In genomic region chr17:2867441-2868424, GRCh38 we compare ENCODE assay signal across 12 cellular contexts.
A peak's percentile ranks its signal among the peaks of the same experiment; 100 is the strongest.
DNase-seq lines count a peak whose midpoint lies in the region; ATAC-seq, FAIRE-seq and TF ChIP-seq lines count a peak whose summit lies in the region.
"Had no signal": no experiment of that assay in that cellular context is flagged by ENCODE, and none has a peak within 500 bp of the region (broad histone marks: within the 10 kb centered on the region; RNA-seq: fewer than 3 reads in every experiment).

No MANE protein-coding gene starts in this region.

- FAIRE-seq in bronchial epithelial cell (lab: Jason Lieb, UNC): peak; percentile 96
- FAIRE-seq: small intestine had no signal

- 0 out of 2 replicates have a peak, but pooled peaks have one; percentile 45 for ATAC-seq in HCT116
- ATAC-seq: foreskin keratinocyte had no signal

- H3K9me2 ChIP-seq in HCT116 (ENCODE audit: insufficient read depth): no peaks in the 10 kb centered on the region

- TF ChIP-seq CTCF in AG04450 (IDR thresholded peaks at IDR 0.05; ENCODE audit: low read depth, low read length) (peak; percentile 35; the same call in 1 of the 2 replicates), HCT116 (IDR thresholded peaks at IDR 0.05 in 2 of 3, conservative IDR thresholded peaks at IDR 0.05 in 1 of 3; ENCODE audit: borderline replicate concordance in 1 of 3, insufficient read depth in 1 of 3, low read depth in 2 of 3, low read length in 2 of 3) (0 out of 6 replicates have a peak, but pooled peaks of 1 of the 3 experiments have one; percentile 13), bronchial epithelial cell (IDR thresholded peaks at IDR 0.05; ENCODE audit: insufficient read depth, low read length, severe bottlenecking) (no peak), A673 (conservative IDR thresholded peaks at IDR 0.05; ENCODE audit: low read depth, low read length) (no peak)

- no peak overlapping the region for H3K4me3 Mint-ChIP-seq in activated CD4-positive, alpha-beta T cell treated with anti-CD3 and anti-CD28 coated beads, Interleukin-2, amount 10 ng/mL, durations not matched to agents 24 days and 14 days

- RAD21 ChIA-PET in HCT116 (lab: Charles Lee; ENCODE audit: low non-redundant PET in 1 of 2, low total read pairs in 2 of 2, uncharacterized antibody in 2 of 2, unreplicated experiment in 2 of 2): no interaction called here

- H3K4me1 ChIP-seq in HCT116 (ENCODE audit: control insufficient read depth in 1 of 2, insufficient read depth in 2 of 2, low read length in 2 of 2) (peaks cover 2 to 30% of the 10 kb centered on the region in 2 experiments; a peak in 3 of 4 replicates), mesendoderm (ENCODE audit: control insufficient read depth, low read depth, low read length) (peaks cover 14% of the 10 kb centered on the region), A673 (ENCODE audit: insufficient read depth, low read length, poor library complexity, severe bottlenecking) (no peaks in the 10 kb centered on the region)
- H3K4me1 ChIP-seq: ascending aorta, foreskin keratinocyte had no signal

- H3K9ac ChIP-seq in HCT116 (ENCODE audit: low read length) (no peak overlapping the region), mesendoderm (ENCODE audit: low read length) (peak overlapping the region; percentile 26)

- no peak overlapping the region for H3K4ac ChIP-seq in mesendoderm (ENCODE audit: low read depth, low read length)

- peak overlapping the region; percentile 69 for H3K56ac ChIP-seq in mesendoderm (ENCODE audit: low read length)

- no CpG with 5 or more reads among the region's 23 CpGs for WGBS in mesendoderm (ENCODE audit: extremely low coverage, insufficient coverage, low lambda C conversion rate)

- H3K79me1 ChIP-seq in mesendoderm (ENCODE audit: low read length): peaks cover 19% of the 10 kb centered on the region

- H2AFZ ChIP-seq in HCT116 (ENCODE audit: low read depth, low read length, poor library complexity, severe bottlenecking): no peak overlapping the region

- no peaks in the 10 kb centered on the region for H3K27me3 ChIP-seq in AG04450 (ENCODE audit: control insufficient read depth, insufficient read depth, low read length)
- H3K27me3 ChIP-seq in HCT116 (ENCODE audit: insufficient read depth, low read length): no peaks in the 10 kb centered on the region
- no peaks in the 10 kb centered on the region for H3K27me3 ChIP-seq in bronchial epithelial cell (ENCODE audit: control insufficient read depth, insufficient read depth, low read length)
- H3K27me3 ChIP-seq in mesendoderm (ENCODE audit: insufficient read depth, low read length, poor library complexity): no peaks in the 10 kb centered on the region
- peaks cover 3% of the 10 kb centered on the region for H3K27me3 ChIP-seq in A673 (replicated peaks; ENCODE audit: insufficient read depth, low read depth, low read length, poor library complexity)
- H3K27me3 ChIP-seq: ascending aorta, foreskin keratinocyte had no signal

- H3K27ac Mint-ChIP-seq in activated CD4-positive, alpha-beta T cell treated with anti-CD3 and anti-CD28 coated beads, Interleukin-2, amount 10 ng/mL, durations not matched to agents 24 days and 14 days: no peak overlapping the region

- H4K8ac ChIP-seq in mesendoderm (ENCODE audit: low read depth, low read length): no peak overlapping the region

- peak overlapping the region; percentile 76 for H2AK5ac ChIP-seq in mesendoderm (ENCODE audit: low read length)

- H2BK15ac ChIP-seq in mesendoderm (replicated peaks; ENCODE audit: low read depth): no peak overlapping the region

- POLR2A ChIA-PET in AG04450 (lab: Yijun Ruan, JAX) (no interaction called here), HCT116 (lab: Charles Lee) (no interaction called here), A673 (lab: Charles Lee; ENCODE audit: low non-redundant PET) (no interaction called here)

- no peaks in the 10 kb centered on the region for H3K4me1 Mint-ChIP-seq in activated CD4-positive, alpha-beta T cell treated with anti-CD3 and anti-CD28 coated beads, Interleukin-2, amount 10 ng/mL, durations not matched to agents 24 days and 14 days

- H3K4me2 ChIP-seq in HCT116 (ENCODE audit: low read length) (peak overlapping the region; percentile 17; the same call in 1 of the 2 replicates), mesendoderm (ENCODE audit: low read length) (no peak overlapping the region)

- H3K79me2 ChIP-seq in HCT116 (ENCODE audit: insufficient read depth, low read length) (no peaks in the 10 kb centered on the region), mesendoderm (ENCODE audit: control insufficient read depth, insufficient read depth, low read length) (peaks cover 50% of the 10 kb centered on the region)

- H3K27ac ChIP-seq in AG04450 (ENCODE audit: low read depth, low read length) (no peak overlapping the region), HCT116 (ENCODE audit: low read depth, low read length) (no peak overlapping the region), mesendoderm (ENCODE audit: low read depth, low read length) (peak overlapping the region; percentile 41), A673 (ENCODE audit: low read depth, low read length, poor library complexity, severe bottlenecking) (no peak overlapping the region)
- H3K27ac ChIP-seq: ascending aorta, foreskin keratinocyte had no signal

- peak overlapping the region; percentile 49 for H4K5ac ChIP-seq in mesendoderm (ENCODE audit: low read length)

- TF ChIP-seq RAD21 in HCT116 (IDR thresholded peaks at IDR 0.05; ENCODE audit: low read depth): no peak

- DNase-seq in AG04450 (ENCODE audit: low read depth, low spot score): peak; percentile 38
- no peak for DNase-seq in HCT116 (ENCODE audit: low read depth, low spot score)
- DNase-seq in bronchial epithelial cell (ENCODE audit: low read depth): peak; percentile 49
- DNase-seq in mesendoderm: peak; percentile 97
- DNase-seq in stimulated activated CD4-positive, alpha-beta T cell treated with anti-CD3 and anti-CD28 coated beads, Interleukin-1b, Interleukin-23, amount 100 ng/mL, for 48 hours: no peak
- DNase-seq in A673 (ENCODE audit: low spot score): no peak
- DNase-seq in activated CD4-positive, alpha-beta T cell treated with anti-CD3 and anti-CD28 coated beads, Interleukin-2, amount 10 ng/mL, durations not matched to agents 24 days and 14 days: no peak
- no peak for DNase-seq in DMS 273 (lab: John Stamatoyannopoulos, UW; ENCODE audit: unreplicated experiment)
- DNase-seq: AML-193, foreskin keratinocyte, small intestine had no signal

- CTCF ChIA-PET in AG04450 (lab: Charles Lee) (no interaction called here), HCT116 (lab: Charles Lee) (no interaction called here), A673 (lab: Charles Lee) (no interaction called here)

- no peaks in the 10 kb centered on the region for H3K9me3 Mint-ChIP-seq in activated CD4-positive, alpha-beta T cell treated with anti-CD3 and anti-CD28 coated beads, Interleukin-2, amount 10 ng/mL, durations not matched to agents 24 days and 14 days

- no peaks in the 10 kb centered on the region for H3K27me3 Mint-ChIP-seq in activated CD4-positive, alpha-beta T cell treated with anti-CD3 and anti-CD28 coated beads, Interleukin-2, amount 10 ng/mL, durations not matched to agents 24 days and 14 days

- BruUV-seq in HCT116 (replicated peaks; lab: Mats Ljungman, UMichigan) (no TSS peak), A673 (replicated peaks; lab: Mats Ljungman, UMichigan) (no TSS peak)

- H2BK5ac ChIP-seq in mesendoderm (ENCODE audit: low read length): peak overlapping the region; percentile 13

- H3K36me3 Mint-ChIP-seq in activated CD4-positive, alpha-beta T cell treated with anti-CD3 and anti-CD28 coated beads, Interleukin-2, amount 10 ng/mL, durations not matched to agents 24 days and 14 days (ENCODE audit: low read depth): no peaks in the 10 kb centered on the region

- intact Hi-C loops in HCT116 (cut with micrococcal nuclease) (no loop called here), A673 (cut with micrococcal nuclease; ENCODE audit: unreplicated experiment) (no loop called here)
- intact Hi-C loops in activated CD4-positive, alpha-beta T cell treated with anti-CD3 and anti-CD28 coated beads, Interleukin-2, amount 10 ng/mL, durations not matched to agents 24 days and 14 days (cut with micrococcal nuclease): no loop called here

- peak overlapping the region; percentile 3 for H3K18ac ChIP-seq in mesendoderm (ENCODE audit: low read length)

- H3K36me3 ChIP-seq in HCT116 (ENCODE audit: control insufficient read depth in 1 of 2, insufficient read depth in 2 of 2, low read length in 2 of 2): no peaks in the 10 kb centered on the region
- no peaks in the 10 kb centered on the region for H3K36me3 ChIP-seq in bronchial epithelial cell (ENCODE audit: control insufficient read depth, insufficient read depth, low read length)
- H3K36me3 ChIP-seq in mesendoderm (ENCODE audit: control insufficient read depth, insufficient read depth, low read length): no peaks in the 10 kb centered on the region
- no peaks in the 10 kb centered on the region for H3K36me3 ChIP-seq in A673 (ENCODE audit: insufficient read depth, low read length, poor library complexity, severe bottlenecking)
- H3K36me3 ChIP-seq: ascending aorta had no signal

- no peak overlapping the region for H2BK120ac ChIP-seq in mesendoderm (ENCODE audit: low read depth, low read length)

- no peak overlapping the region for H3K4me3 ChIP-seq in AG04450 (ENCODE audit: low read depth, low read length)
- no peak overlapping the region for H3K4me3 ChIP-seq in HCT116 (replicated peaks in 1 of 2; ENCODE audit: low read depth in 1 of 2, low read length in 2 of 2)
- no peak overlapping the region for H3K4me3 ChIP-seq in bronchial epithelial cell (ENCODE audit: low read depth, low read length)
- H3K4me3 ChIP-seq in mesendoderm (ENCODE audit: low read length): no peak overlapping the region
- H3K4me3 ChIP-seq in A673 (ENCODE audit: low read depth, low read length, poor library complexity, severe bottlenecking): no peak overlapping the region

- H3K9me3 ChIP-seq in AG04450 (ENCODE audit: control insufficient read depth, insufficient read depth, low read length) (no peaks in the 10 kb centered on the region; the same call in 1 of the 2 replicates), HCT116 (ENCODE audit: control insufficient read depth in 1 of 2, insufficient read depth in 1 of 2, low read depth in 1 of 2, low read length in 2 of 2) (no peaks in the 10 kb centered on the region), A673 (ENCODE audit: low read depth, low read length, poor library complexity, severe bottlenecking) (no peaks in the 10 kb centered on the region)
- H3K9me3 ChIP-seq: ascending aorta had no signal

- H3K23ac ChIP-seq in mesendoderm (ENCODE audit: low read length): no peak overlapping the region

- no peaks in the 10 kb centered on the region for H4K20me1 ChIP-seq in HCT116 (ENCODE audit: insufficient read depth)

- TF ChIP-seq POLR2A in HCT116 (IDR thresholded peaks at IDR 0.05; ENCODE audit: borderline replicate concordance, extremely low read depth, insufficient read depth, insufficient read length): no peak

TF ChIP-seq in HCT116, 20 proteins besides CTCF, POLR2A, EP300 and RAD21 (continues in another document):
- TF ChIP-seq EGR1 (IDR thresholded peaks at IDR 0.05; ENCODE audit: low read depth) (no peak), CBX3 (IDR thresholded peaks at IDR 0.05; ENCODE audit: low read depth) (no peak), ZFX (IDR thresholded peaks at IDR 0.05) (no peak), ELF1 (IDR thresholded peaks at IDR 0.05; ENCODE audit: borderline replicate concordance, low read depth) (no peak), TCF7L2 (IDR thresholded peaks at IDR 0.05; ENCODE audit: borderline replicate concordance, extremely low read depth, insufficient read depth, insufficient read length) (no peak), ZNF274 (IDR thresholded peaks at IDR 0.05; ENCODE audit: low read depth, low read length) (no peak)

Comparison
In these comparisons a context has a peak if more than half of its experiments do, and no peak if none do; other contexts are left out.
1. DNase-seq: peak in AG04450 (single experiment), bronchial epithelial cell (single experiment) and mesendoderm (single experiment); none in HCT116 (single experiment), stimulated activated CD4-positive, alpha-beta T cell treated with anti-CD3 and anti-CD28 coated beads, Interleukin-1b, Interleukin-23, amount 100 ng/mL, for 48 hours (single experiment), A673 (single experiment), activated CD4-positive, alpha-beta T cell treated with anti-CD3 and anti-CD28 coated beads, Interleukin-2, amount 10 ng/mL, durations not matched to agents 24 days and 14 days (single experiment) and DMS 273 (single experiment).